Comparison of ENCODE assay signal across 13 cellular contexts in the genomic region with DNA sequence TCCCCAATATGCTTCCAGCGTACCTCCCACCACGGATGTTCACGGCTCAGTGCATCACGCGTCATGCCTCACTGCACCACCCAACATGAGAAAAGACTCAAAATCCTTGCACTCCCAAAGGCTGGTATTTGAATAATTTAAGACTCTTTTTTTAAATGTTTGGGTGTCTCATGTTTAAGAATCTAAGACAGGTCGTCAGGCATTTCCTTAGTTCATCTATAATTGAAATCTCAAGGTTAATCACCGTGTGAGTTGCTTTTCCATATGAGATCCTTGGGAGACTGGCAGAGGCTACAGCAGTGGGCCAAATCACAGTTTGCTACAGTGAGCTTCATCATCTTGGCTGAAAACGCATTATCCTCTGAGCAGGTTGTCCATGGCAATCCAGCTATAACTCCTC.
DNase-seq lines count a peak whose midpoint lies in the region; TF ChIP-seq lines count a peak whose summit lies in the region.
"Had no signal": no experiment of that assay in that cellular context is flagged by ENCODE, and none has a peak within 500 bp of the region (broad histone marks: within the 10 kb centered on the region; RNA-seq: fewer than 3 reads in every experiment).

No MANE protein-coding gene starts in this region.

- no peaks in the 10 kb centered on the region; a peak in 1 of 22 replicates for H3K9me3 ChIP-seq in BLaER1 treated with 17β-estradiol and CSF1 and Interleukin-3, amounts not matched to agents 10 nM and 100 nM (replicated peaks in 1 of 11)
- no peaks in the 10 kb centered on the region for H3K9me3 ChIP-seq in esophagus muscularis mucosa

- H3K4me1 ChIP-seq in BLaER1 treated with 17β-estradiol and CSF1 and Interleukin-3, amounts not matched to agents 10 nM and 100 nM: peaks cover 0 to 12% (median 7%) of the 10 kb centered on the region in 10 experiments; a peak in 12 of 20 replicates
- H3K4me1 ChIP-seq in esophagus muscularis mucosa: no peaks in the 10 kb centered on the region

- WGBS in esophagus muscularis mucosa: 89% methylated on average over 8 of the region's 8 CpGs

- H3K27me3 ChIP-seq in BLaER1 treated with 17β-estradiol and CSF1 and Interleukin-3, amounts not matched to agents 10 nM and 100 nM: no peaks in the 10 kb centered on the region
- no peaks in the 10 kb centered on the region for H3K27me3 ChIP-seq in esophagus muscularis mucosa

- no peak overlapping the region for H3K4me3 ChIP-seq in BLaER1 treated with 17β-estradiol and CSF1 and Interleukin-3, amounts not matched to agents 10 nM and 100 nM
- no peak overlapping the region for H3K4me3 ChIP-seq in esophagus muscularis mucosa
- H3K4me3 ChIP-seq: GM23248 had no signal

- no peak for TF ChIP-seq POLR2A in esophagus muscularis mucosa (IDR thresholded peaks at IDR 0.05; ENCODE audit: low read depth)

- DNase-seq in NCI-H187 (lab: John Stamatoyannopoulos, UW) (peak; percentile 24 to 28), esophagus muscularis mucosa (ENCODE audit: extremely low spot score) (peak; percentile 66), retina (peak; percentile 77), NCI-H446 (lab: John Stamatoyannopoulos, UW) (no peak), NCI-H1694 treated with DMSO at 0.1 percent for 48 hours (lab: John Stamatoyannopoulos, UW) (no peak), GF-D8 (lab: John Stamatoyannopoulos, UW) (no peak)
- DNase-seq: CD8-positive, alpha-beta T cell; COR-L47; DND-41; GM23248; H7; IMR-90 had no signal

- no peaks in the 10 kb centered on the region for H3K36me3 ChIP-seq in BLaER1 treated with 17β-estradiol and CSF1 and Interleukin-3, amounts not matched to agents 10 nM and 100 nM
- H3K36me3 ChIP-seq in esophagus muscularis mucosa: no peaks in the 10 kb centered on the region

- intact Hi-C loops in esophagus muscularis mucosa (cut with DNase I): no loop called here

- no peaks in the 10 kb centered on the region for H4K20me1 ChIP-seq in BLaER1 treated with 17β-estradiol and CSF1 and Interleukin-3, amounts not matched to agents 10 nM and 100 nM

- peak overlapping the region in 7 of 11 experiments; percentile 1 to 36 (median 30); a peak in 8 of 22 replicates for H3K4me2 ChIP-seq in BLaER1 treated with 17β-estradiol and CSF1 and Interleukin-3, amounts not matched to agents 10 nM and 100 nM

- no peak for TF ChIP-seq CTCF in esophagus muscularis mucosa (IDR thresholded peaks at IDR 0.05)

- no peak overlapping the region for H3K9ac ChIP-seq in BLaER1 treated with 17β-estradiol and CSF1 and Interleukin-3, amounts not matched to agents 10 nM and 100 nM
- H3K9ac ChIP-seq: GM23248 had no signal

- no peak for TF ChIP-seq EP300 in esophagus muscularis mucosa (IDR thresholded peaks at IDR 0.05)

- H3K27ac ChIP-seq in BLaER1 treated with 17β-estradiol and CSF1 and Interleukin-3, amounts not matched to agents 10 nM and 100 nM: no peak overlapping the region
- no peak overlapping the region for H3K27ac ChIP-seq in esophagus muscularis mucosa (replicated peaks in 1 of 4)
- H3K27ac ChIP-seq: GM23248 had no signal

Comparison
In these comparisons a context has a peak if more than half of its experiments do, and no peak if none do; other contexts are left out.
1. DNase-seq: peak in NCI-H187 (2 of 2), esophagus muscularis mucosa (single experiment) and retina (single experiment); none in NCI-H446 (0 of 2), NCI-H1694 treated with DMSO at 0.1 percent for 48 hours (single experiment) and GF-D8 (single experiment).